In the genomic region with DNA sequence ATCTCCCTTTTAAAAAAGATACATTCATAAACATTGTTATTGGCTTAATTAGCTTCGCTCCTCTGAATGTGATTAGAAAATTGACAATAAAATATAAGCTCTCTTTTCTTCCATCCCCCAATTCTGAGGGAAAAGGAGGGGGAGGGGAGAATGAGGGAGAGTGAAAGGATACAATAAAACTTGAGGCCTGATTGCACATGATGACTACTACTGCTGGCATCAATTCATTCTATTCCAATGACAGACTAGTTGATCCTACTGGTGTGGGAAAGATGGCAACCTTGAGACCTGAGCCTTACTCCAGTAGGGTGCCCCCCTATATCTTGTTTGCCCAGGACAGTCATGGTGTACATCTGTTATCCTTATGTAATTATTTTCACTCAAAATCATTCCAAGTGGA, we compare ENCODE assay signal across 22 cellular contexts. TPM values are rescaled to one million over a fixed set of nuclear protein-coding genes. Genes with fewer than 3 reads are reported as not detected.
DNase-seq lines count a peak whose midpoint lies in the region; ATAC-seq, FAIRE-seq and TF ChIP-seq lines count a peak whose summit lies in the region.
"Had no signal": no experiment of that assay in that cellular context is flagged by ENCODE, and none has a peak within 500 bp of the region (broad histone marks: within the 10 kb centered on the region; RNA-seq: fewer than 3 reads in every experiment).

No MANE protein-coding gene starts in this region.

- peaks cover 2% of the 10 kb centered on the region for H3K79me1 ChIP-seq in trophoblast cell (ENCODE audit: low read length)

- RAD21 ChIA-PET in HCT116 (lab: Charles Lee; ENCODE audit: low non-redundant PET in 1 of 2, low total read pairs in 2 of 2, uncharacterized antibody in 2 of 2, unreplicated experiment in 2 of 2) = no interaction called here

- no peak overlapping the region for H3K4ac ChIP-seq in trophoblast cell (ENCODE audit: low read depth, low read length)

- CTCF ChIA-PET in HCT116 (lab: Charles Lee) (interaction anchor here (3.0 kb wide), 1 partner anchor 45 kb away, joined by 13 read pairs; no protein-coding TSS in a partner anchor), endothelial cell of umbilical vein (lab: Charles Lee) (interaction anchor here (0.6 to 5.0 kb wide), 2 partner anchors 31 to 44 kb away, joined by 3 to 60 read pairs; no protein-coding TSS in a partner anchor)

- no peak for DNase-seq in HCT116 (ENCODE audit: low read depth, low spot score)
- peak; percentile 53 for DNase-seq in RKO (ENCODE audit: low spot score)
- no peak for DNase-seq in endothelial cell of umbilical vein (ENCODE audit: low read depth, low spot score)
- DNase-seq in NOMO-1 treated with dmso at 0.1 percent for 144 hours (lab: John Stamatoyannopoulos, UW; ENCODE audit: unreplicated experiment) = no peak
- DNase-seq in anterior cingulate cortex (lab: John Stamatoyannopoulos, UW) = no peak
- DNase-seq in trophoblast cell = no peak
- DNase-seq: activated T-cell treated with anti-CD3 and anti-CD28 coated beads, Interleukin-2, amount 50 U/mL, for 1 hour; central memory CD4-positive, alpha-beta T cell; dorsolateral prefrontal cortex; MM.1S; mucosa of descending colon; NCI-H1417 treated with DMSO at 0.1 percent for 48 hours; NCI-H510A treated with DMSO at 0.1 percent for 48 hours; nephron progenitor cell; sigmoid colon; T-helper 9 cell had no signal

- H4K91ac ChIP-seq in trophoblast cell (ENCODE audit: low read depth, low read length) = no peak overlapping the region

- no TSS peak for BruUV-seq in HCT116 (replicated peaks; lab: Mats Ljungman, UMichigan)
- no TSS peak for BruUV-seq in endothelial cell of umbilical vein (replicated peaks; lab: Mats Ljungman, UMichigan)

- TF ChIP-seq CTCF in HCT116 (IDR thresholded peaks at IDR 0.05 in 2 of 3, conservative IDR thresholded peaks at IDR 0.05 in 1 of 3; ENCODE audit: borderline replicate concordance in 1 of 3, insufficient read depth in 1 of 3, low read depth in 2 of 3, low read length in 2 of 3) (no peak), endothelial cell of umbilical vein (IDR thresholded peaks at IDR 0.05; ENCODE audit: extremely low read depth in 1 of 2, insufficient read depth in 1 of 2, low read depth in 1 of 2, low read length in 2 of 2) (no peak)

- ATAC-seq in HCT116 (no peak), GM19455 (IDR thresholded peaks at IDR 0.05; ENCODE audit: unreplicated experiment) (no peak)
- ATAC-seq: mucosa of descending colon had no signal

- H3K36me3 ChIP-seq in HCT116 (ENCODE audit: control insufficient read depth in 1 of 2, insufficient read depth in 2 of 2, low read length in 2 of 2) = no peaks in the 10 kb centered on the region
- peaks cover 0 to 2% of the 10 kb centered on the region in 2 experiments for H3K36me3 ChIP-seq in endothelial cell of umbilical vein (ENCODE audit: control insufficient read depth in 2 of 2, extremely low read depth in 1 of 2, insufficient read depth in 2 of 2, low read length in 2 of 2)
- no peaks in the 10 kb centered on the region for H3K36me3 ChIP-seq in trophoblast cell (ENCODE audit: control insufficient read depth in 1 of 2, insufficient read depth in 2 of 2, low read length in 2 of 2)
- H3K36me3 ChIP-seq: vagina had no signal

- H3K9me2 ChIP-seq in HCT116 (ENCODE audit: insufficient read depth) = no peaks in the 10 kb centered on the region

- no peak overlapping the region for H2AFZ ChIP-seq in HCT116 (ENCODE audit: low read depth, low read length, poor library complexity, severe bottlenecking)
- no peak overlapping the region for H2AFZ ChIP-seq in endothelial cell of umbilical vein (ENCODE audit: low read depth, low read length)
- no peak overlapping the region for H2AFZ ChIP-seq in trophoblast cell (ENCODE audit: insufficient read depth, low read length, poor library complexity)
- H2AFZ ChIP-seq: hepatocyte, parathyroid adenoma had no signal

- H3K18ac ChIP-seq in trophoblast cell (ENCODE audit: low read length) = no peak overlapping the region

- no peak overlapping the region for H2AK5ac ChIP-seq in trophoblast cell (ENCODE audit: low read length)

- TF ChIP-seq POLR2A in HCT116 (IDR thresholded peaks at IDR 0.05; ENCODE audit: borderline replicate concordance, extremely low read depth, insufficient read depth, insufficient read length) (no peak), endothelial cell of umbilical vein (IDR thresholded peaks at IDR 0.05; ENCODE audit: low read depth, low read length) (no peak)

- H3K27me3 ChIP-seq in HCT116 (ENCODE audit: insufficient read depth, low read length) (no peaks in the 10 kb centered on the region), endothelial cell of umbilical vein (ENCODE audit: control insufficient read depth in 2 of 2, insufficient read depth in 2 of 2, low read length in 2 of 2) (peaks cover 1 to 2% of the 10 kb centered on the region in 2 experiments), trophoblast cell (ENCODE audit: insufficient read depth, low read length) (no peaks in the 10 kb centered on the region)
- H3K27me3 ChIP-seq: dorsolateral prefrontal cortex, hepatocyte, sigmoid colon, vagina had no signal

- H3K9me1 ChIP-seq in endothelial cell of umbilical vein (replicated peaks; ENCODE audit: control insufficient read depth, extremely low read depth, insufficient read depth, low read length) = no peaks in the 10 kb centered on the region

- no peak overlapping the region for H3K23ac ChIP-seq in trophoblast cell (ENCODE audit: low read length)

- no peak for TF ChIP-seq RAD21 in HCT116 (IDR thresholded peaks at IDR 0.05; ENCODE audit: low read depth)

- H4K8ac ChIP-seq in trophoblast cell (ENCODE audit: low read depth, low read length) = no peak overlapping the region

- no peak overlapping the region for H2BK5ac ChIP-seq in trophoblast cell (ENCODE audit: low read depth, low read length, poor library complexity)

- no peak overlapping the region for H3K4me3 ChIP-seq in HCT116 (replicated peaks in 1 of 2; ENCODE audit: low read depth in 1 of 2, low read length in 2 of 2)
- no peak overlapping the region for H3K4me3 ChIP-seq in endothelial cell of umbilical vein (replicated peaks in 1 of 3; ENCODE audit: insufficient read depth in 1 of 3, low read depth in 1 of 3, low read length in 3 of 3)
- H3K4me3 ChIP-seq in trophoblast cell (ENCODE audit: low read depth, low read length) = no peak overlapping the region
- H3K4me3 ChIP-seq: dorsolateral prefrontal cortex, hepatocyte, mucosa of descending colon, sigmoid colon, vagina had no signal

- WGBS in trophoblast cell (ENCODE audit: extremely low coverage, insufficient coverage, insufficient read length) = no CpG with 5 or more reads among the region's 1 CpG

- dilution Hi-C loops in endothelial cell of umbilical vein (cut with MboI; ENCODE audit: extremely low pct_ligation_motif_present, low sequenced_read_pairs) = no loop called here

- H3K79me2 ChIP-seq in HCT116 (ENCODE audit: insufficient read depth, low read length) (no peaks in the 10 kb centered on the region), endothelial cell of umbilical vein (ENCODE audit: control insufficient read depth, insufficient read depth, low read length) (no peaks in the 10 kb centered on the region), trophoblast cell (ENCODE audit: control insufficient read depth, insufficient read depth, low read length, poor library complexity) (no peaks in the 10 kb centered on the region)
- H3K79me2 ChIP-seq: hepatocyte, parathyroid adenoma had no signal

- intact Hi-C loops in HCT116 (cut with micrococcal nuclease) (no loop called here), endothelial cell of umbilical vein (cut with micrococcal nuclease) (loop anchor here (1.0 to 10.0 kb wide), 4 partner anchors 18 to 734 kb away; partner anchors contain the start of gene NDUFA5)

- H3K27ac ChIP-seq in HCT116 (ENCODE audit: low read depth, low read length) (no peak overlapping the region), endothelial cell of umbilical vein (ENCODE audit: insufficient read depth, low read depth, low read length) (peak overlapping the region; percentile 49), trophoblast cell (ENCODE audit: low read depth, low read length) (no peak overlapping the region)
- H3K27ac ChIP-seq: HL-60, parathyroid adenoma, sigmoid colon, vagina had no signal

- H3K4me1 ChIP-seq in HCT116 (ENCODE audit: control insufficient read depth in 1 of 2, insufficient read depth in 2 of 2, low read length in 2 of 2) = peaks cover 11 to 31% of the 10 kb centered on the region in 2 experiments
- peaks cover 22% of the 10 kb centered on the region for H3K4me1 ChIP-seq in endothelial cell of umbilical vein (ENCODE audit: control insufficient read depth, extremely low read depth, insufficient read depth, low read length)
- peaks cover 0 to 2% of the 10 kb centered on the region in 2 experiments for H3K4me1 ChIP-seq in trophoblast cell (ENCODE audit: control insufficient read depth in 1 of 2, insufficient read depth in 2 of 2, low read length in 2 of 2)
- H3K4me1 ChIP-seq: parathyroid adenoma had no signal

- H2BK12ac ChIP-seq in trophoblast cell (ENCODE audit: low read length) = no peak overlapping the region

- H4K12ac ChIP-seq in trophoblast cell (ENCODE audit: low read depth, low read length) = no peak overlapping the region

- POLR2A ChIA-PET in HCT116 (lab: Charles Lee) = no interaction called here
- POLR2A ChIA-PET in endothelial cell of umbilical vein (lab: Charles Lee) = no interaction called here

- H3K4me2 ChIP-seq in HCT116 (ENCODE audit: low read length) (peak overlapping the region; percentile 60), endothelial cell of umbilical vein (ENCODE audit: insufficient read depth, low read length) (peak overlapping the region; percentile 45), trophoblast cell (ENCODE audit: low read length) (no peak overlapping the region)
- H3K4me2 ChIP-seq: hepatocyte had no signal

- no peak overlapping the region for H3K14ac ChIP-seq in trophoblast cell (ENCODE audit: low read length)

- no peak overlapping the region for H2BK120ac ChIP-seq in trophoblast cell (ENCODE audit: insufficient read depth, low read length, poor library complexity)

- H4K20me1 ChIP-seq in HCT116 (ENCODE audit: insufficient read depth) = no peaks in the 10 kb centered on the region
- no peaks in the 10 kb centered on the region for H4K20me1 ChIP-seq in endothelial cell of umbilical vein (replicated peaks; ENCODE audit: control insufficient read depth, extremely low read depth, insufficient read depth, low read length)

- FAIRE-seq in endothelial cell of umbilical vein (lab: Jason Lieb, UNC) = no peak
- FAIRE-seq: GM12892 had no signal

- H3K9me3 ChIP-seq in HCT116 (ENCODE audit: control insufficient read depth in 1 of 2, insufficient read depth in 1 of 2, low read depth in 1 of 2, low read length in 2 of 2) = no peaks in the 10 kb centered on the region
- H3K9me3 ChIP-seq in endothelial cell of umbilical vein (replicated peaks; ENCODE audit: control insufficient read depth, insufficient read depth, low read length) = no peaks in the 10 kb centered on the region
- no peaks in the 10 kb centered on the region for H3K9me3 ChIP-seq in trophoblast cell (ENCODE audit: insufficient read depth, low read depth, low read length)
- H3K9me3 ChIP-seq: mucosa of descending colon, sigmoid colon, vagina had no signal

- 0 out of 2 replicates have a peak overlapping the region, but pooled peaks have one; percentile 29 for H3K9ac ChIP-seq in HCT116 (ENCODE audit: low read length)
- H3K9ac ChIP-seq in endothelial cell of umbilical vein (replicated peaks; ENCODE audit: extremely low read depth, insufficient read depth, low read length) = no peak overlapping the region
- no peak overlapping the region for H3K9ac ChIP-seq in trophoblast cell (ENCODE audit: low read length)
- H3K9ac ChIP-seq: parathyroid adenoma had no signal

RNA-seq across cellular contexts. Expression of gene IQUB, which starts 4.5 kb away (rescaled TPM):
- total RNA-seq in HCT116 (2021; ENCODE audit: unreplicated experiment) (0.79 TPM), endothelial cell of umbilical vein (not detected in 2 replicates)
- 0.12 and 0.22 TPM in 2 replicates for polyA plus RNA-seq in HCT116 (2012)
- 0.01 TPM in 1 of 2 replicates, not detected in the other for polyA plus RNA-seq in endothelial cell of umbilical vein
- 0.05 and 0.06 TPM in 2 replicates for polyA plus RNA-seq in endothelial cell of umbilical vein (2011; cell fraction: cytosol; rRNA removed)
- 0.11 and 0.17 TPM in 2 replicates for polyA plus RNA-seq in endothelial cell of umbilical vein (2011; cell fraction: nucleus; rRNA removed)
- 0.28 TPM in 1 of 2 replicates, not detected in the other for polyA plus RNA-seq in endothelial cell of umbilical vein (2012)
- polyA minus RNA-seq in endothelial cell of umbilical vein = not detected in 2 replicates
- polyA minus RNA-seq in endothelial cell of umbilical vein (2011; cell fraction: cytosol; rRNA and poly(A)+ RNA removed) = not detected
- 0.43 and 0.77 TPM in 2 replicates for polyA minus RNA-seq in endothelial cell of umbilical vein (2011; cell fraction: nucleus; rRNA and poly(A)+ RNA removed)
- polyA plus RNA-seq in trophoblast cell (2013) = 0.41 and 0.42 TPM in 2 replicates

RNA-seq across cellular contexts. Expression of gene NDUFA5, which starts 18.7 kb away (rescaled TPM):
- total RNA-seq in HCT116 (2021; ENCODE audit: unreplicated experiment) (64.2 TPM), endothelial cell of umbilical vein (57.6 and 62.3 TPM in 2 replicates)
- 12.7 and 13.0 TPM in 2 replicates for polyA plus RNA-seq in HCT116 (2012)
- 3.6 and 6.2 TPM in 2 replicates for polyA plus RNA-seq in endothelial cell of umbilical vein
- polyA plus RNA-seq in endothelial cell of umbilical vein (2011; cell fraction: cytosol; rRNA removed) = 9.2 and 9.4 TPM in 2 replicates
- polyA plus RNA-seq in endothelial cell of umbilical vein (2011; cell fraction: nucleus; rRNA removed) = 10.1 and 22.2 TPM in 2 replicates
- polyA plus RNA-seq in endothelial cell of umbilical vein (2012) = 28.4 and 43.8 TPM in 2 replicates
- polyA minus RNA-seq in endothelial cell of umbilical vein = 9.3 and 16.9 TPM in 2 replicates
- 19.8 TPM for polyA minus RNA-seq in endothelial cell of umbilical vein (2011; cell fraction: cytosol; rRNA and poly(A)+ RNA removed)
- 34.4 and 54.4 TPM in 2 replicates for polyA minus RNA-seq in endothelial cell of umbilical vein (2011; cell fraction: nucleus; rRNA and poly(A)+ RNA removed)
- polyA plus RNA-seq in trophoblast cell (2013) = 41.7 and 45.3 TPM in 2 replicates
